24 cellular contexts compared by ENCODE assay signal in the genomic region with DNA sequence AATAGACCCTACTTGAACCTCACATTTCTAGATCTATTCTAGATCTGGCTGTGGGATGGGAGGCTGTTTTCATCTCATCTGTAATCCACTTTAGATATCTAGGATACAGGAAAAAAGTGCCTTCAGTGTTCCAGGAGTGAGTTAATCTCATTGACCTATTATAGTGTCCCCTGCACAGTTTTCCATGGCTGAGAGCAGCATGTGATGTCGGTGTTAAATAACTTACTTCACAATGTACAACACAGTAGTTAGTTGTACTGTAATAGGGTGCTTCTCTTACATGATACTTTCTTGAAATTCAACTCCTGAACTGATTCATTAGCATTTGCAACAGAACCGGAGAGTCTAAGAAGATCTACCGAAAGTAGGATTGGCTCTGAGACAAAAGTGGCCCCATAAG.
"Had no signal": no experiment of that assay in that cellular context is flagged by ENCODE, and none has a peak within 500 bp of the region (broad histone marks: within the 10 kb centered on the region; RNA-seq: fewer than 3 reads in every experiment).

No MANE protein-coding gene starts in this region.

- H3K4me1 Mint-ChIP-seq: IgD-negative memory B cell had no signal

- H3K4me3 ChIP-seq: K562 had no signal

- H3K27me3 Mint-ChIP-seq: IgD-negative memory B cell had no signal

- H3K27ac ChIP-seq: HL-60, KMS-11, RWPE1 had no signal

- H3K9ac ChIP-seq: KMS-11 had no signal

- H3K9me3 Mint-ChIP-seq: IgD-negative memory B cell had no signal

- DNase-seq: Kasumi-1; MM.1S; NCI-H1105; NCI-H1417; NCI-H1436 treated with DMSO at 0.1 percent for 48 hours; NCI-H1694; NCI-H1930; NCI-H2081; NCI-H2107; NCI-H2171 treated with DMSO at 0.1 percent for 48 hours; NCI-H345; NCI-H446 treated with DMSO at 0.1 percent for 48 hours; NCI-H510A treated with DMSO at 0.1 percent for 48 hours; NCI-H526; NK-92 treated with Interleukin-12 subunit alpha and Interleukin-12 subunit beta, amount 100 ng/mL, for 24 hours; PC-3; SHP77 had no signal

- ATAC-seq: K562, Panc1, PC-3, SK-N-SH treated with all-trans-retinoic acid at 6 μM for 48 hours had no signal

- H3K4me2 ChIP-seq: KMS-11 had no signal

- H3K4me3 Mint-ChIP-seq: IgD-negative memory B cell had no signal

- H3K36me3 Mint-ChIP-seq: IgD-negative memory B cell had no signal
